10 cellular contexts compared by ENCODE assay signal in the genomic region with DNA sequence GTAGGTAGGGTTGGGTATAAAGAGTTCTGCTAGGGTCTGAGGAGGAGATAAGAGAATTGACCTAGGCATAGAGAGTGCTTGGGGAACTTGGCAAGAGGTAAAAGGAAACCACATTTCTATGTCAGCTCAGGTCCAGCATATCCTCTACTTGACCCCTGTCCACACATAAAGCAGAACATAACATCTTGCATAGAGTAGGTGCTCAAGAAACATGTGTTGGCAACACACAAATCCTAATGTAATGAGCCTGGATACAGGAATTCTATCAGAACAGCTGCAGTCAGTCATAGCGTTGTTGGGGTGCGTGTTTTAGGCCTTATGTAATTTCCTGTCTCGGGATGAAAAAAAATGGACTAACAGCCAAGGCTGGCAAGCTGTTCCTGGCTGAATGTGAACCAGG. TPM values are rescaled to one million over a fixed set of nuclear protein-coding genes. Genes with fewer than 3 reads are reported as not detected.
DNase-seq lines count a peak whose midpoint lies in the region; ATAC-seq and TF ChIP-seq lines count a peak whose summit lies in the region.
"Had no signal": no experiment of that assay in that cellular context is flagged by ENCODE, and none has a peak within 500 bp of the region (broad histone marks: within the 10 kb centered on the region; RNA-seq: fewer than 3 reads in every experiment).

No MANE protein-coding gene starts in this region.

- H3K36me3 Mint-ChIP-seq in nephron (ENCODE audit: low read depth) = no peaks in the 10 kb centered on the region

- H3K9me3 Mint-ChIP-seq in nephron = no peaks in the 10 kb centered on the region

- DNase-seq in EL (peak; percentile 78), M059J (ENCODE audit: low read depth) (peak; percentile 54), dermis microvascular lymphatic vessel endothelial cell (ENCODE audit: low read depth in 2 of 2) (peak; percentile 63 to 76), NCI-H2227 (lab: John Stamatoyannopoulos, UW; ENCODE audit: unreplicated experiment) (no peak), C1 segment of cervical spinal cord (lab: John Stamatoyannopoulos, UW) (no peak), GM20000 (ENCODE audit: low spot score) (no peak)
- DNase-seq: amniotic stem cell; NK-92 treated with Interleukin-12 subunit alpha and Interleukin-12 subunit beta, amount 100 ng/mL, for 24 hours had no signal

- H3K4me3 Mint-ChIP-seq in nephron = peak overlapping the region in 2 of 3 experiments; percentile 37 to 40

- H3K27ac Mint-ChIP-seq in nephron = no peak overlapping the region

- H3K27me3 Mint-ChIP-seq in nephron (ENCODE audit: low read depth) = no peaks in the 10 kb centered on the region

- ATAC-seq in HG03196 (IDR thresholded peaks at IDR 0.05; ENCODE audit: unreplicated experiment) = no peak

- peaks cover 13% of the 10 kb centered on the region for H3K4me1 Mint-ChIP-seq in nephron

- no peak for TF ChIP-seq CTCF in nephron (IDR thresholded peaks at IDR 0.05; ENCODE audit: unreplicated experiment in 3 of 3)
- TF ChIP-seq CTCF in GM20000 (IDR thresholded peaks at IDR 0.05; ENCODE audit: extremely low read depth, missing control alignments) = no peak

RNA-seq across cellular contexts. Expression of a gene that starts 35.0 kb away (rescaled TPM):
- total RNA-seq in M059J (2014; rRNA removed; shearing (Covaris generic)) = 0.71 TPM in 2 replicates
- total RNA-seq in dermis microvascular lymphatic vessel endothelial cell = 8.2 and 10.7 TPM in 2 replicates

Comparison
In these comparisons a context has a peak if more than half of its experiments do, and no peak if none do; other contexts are left out.
1. DNase-seq: peak in EL (single experiment), M059J (single experiment) and dermis microvascular lymphatic vessel endothelial cell (2 of 2); none in NCI-H2227 (single experiment), C1 segment of cervical spinal cord (0 of 14) and GM20000 (single experiment).